16 cellular contexts compared by ENCODE assay signal in the genomic region with DNA sequence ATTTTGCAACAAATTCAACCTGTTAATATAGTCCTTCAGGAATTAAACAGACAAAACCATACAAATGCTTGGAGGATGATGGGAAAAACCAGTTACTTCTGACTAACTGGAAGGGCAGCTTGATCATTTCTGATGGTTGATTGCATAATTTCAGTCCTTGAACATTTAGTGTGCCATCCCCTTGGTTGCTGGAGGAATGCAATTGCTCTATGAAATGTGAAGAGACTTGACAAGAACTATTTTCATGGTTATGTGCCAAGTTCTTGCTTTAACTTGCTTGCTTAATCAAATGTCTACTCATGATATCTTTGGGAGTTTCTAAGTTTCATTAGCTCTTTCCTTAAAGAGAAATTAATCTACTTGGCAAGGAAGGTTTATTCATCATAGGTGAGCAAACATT. TPM values are rescaled to one million over a fixed set of nuclear protein-coding genes. Genes with fewer than 3 reads are reported as not detected.
A peak's percentile ranks its signal among the peaks of the same experiment; 100 is the strongest.
DNase-seq lines count a peak whose midpoint lies in the region; ATAC-seq, FAIRE-seq and TF ChIP-seq lines count a peak whose summit lies in the region.
"Had no signal": no experiment of that assay in that cellular context is flagged by ENCODE, and none has a peak within 500 bp of the region (broad histone marks: within the 10 kb centered on the region; RNA-seq: fewer than 3 reads in every experiment).

No MANE protein-coding gene starts in this region.

- no peak for TF ChIP-seq POLR2A in HepG2 (IDR thresholded peaks at IDR 0.05; ENCODE audit: insufficient read depth in 1 of 2, low read depth in 2 of 2, low read length in 2 of 2)

- no peak for TF ChIP-seq EP300 in HepG2 (IDR thresholded peaks at IDR 0.05; ENCODE audit: low read depth in 2 of 2, low read length in 2 of 2)
- TF ChIP-seq EP300 in HepG2 (CRISPR knock-in tag; IDR thresholded peaks at IDR 0.05; ENCODE audit: borderline replicate concordance) = no peak

- H3K4me1 Mint-ChIP-seq in CD8-positive, alpha-beta T cell (ENCODE audit: low read depth) = no peaks in the 10 kb centered on the region
- H3K4me1 Mint-ChIP-seq: activated naive CD8-positive, alpha-beta T cell treated with anti-CD3 and anti-CD28 coated beads, Interleukin-2, amount 10 ng/mL, durations not matched to agents 7 days and 5 days; CD14-positive monocyte had no signal

- FAIRE-seq in HepG2 (lab: Jason Lieb, UNC) = no peak

- in situ Hi-C loops in HepG2 (cut with HindIII; ENCODE audit: extremely low pct_ligation_motif_present, low pct_unique_long_range_greater_than_20kb) = loop anchor here (25.0 kb wide), 2 partner anchors 668 to 1457 kb away; no protein-coding TSS in a partner anchor

- CTCF ChIA-PET in HepG2 (lab: Yijun Ruan, JAX; ENCODE audit: low intra/inter-chr PET ratio, low total read pairs) = no interaction called here
- CTCF ChIA-PET in CD8-positive, alpha-beta T cell (lab: Charles Lee) = interaction anchor here (2.2 to 2.3 kb wide), 2 partner anchors 10 to 102 kb away, joined by 8 to 12 read pairs; no protein-coding TSS in a partner anchor

- H3K4me3 ChIP-seq in epithelial cell of proximal tubule (ENCODE audit: low read depth, low read length) = no peak overlapping the region
- no peak overlapping the region for H3K4me3 ChIP-seq in HepG2 (replicated peaks in 1 of 3; ENCODE audit: insufficient read depth in 1 of 3, low read depth in 2 of 3, low read length in 3 of 3)
- H3K4me3 ChIP-seq in CD8-positive, alpha-beta T cell (ENCODE audit: low read depth, low read length) = no peak overlapping the region
- H3K4me3 ChIP-seq: gastrocnemius medialis, transverse colon had no signal

- H3K27me3 ChIP-seq in HepG2 (ENCODE audit: control insufficient read depth in 1 of 2, insufficient read depth in 2 of 2, low read length in 2 of 2) = peaks cover 0 to 3% of the 10 kb centered on the region in 2 experiments; a peak in 1 of 5 replicates
- no peaks in the 10 kb centered on the region for H3K27me3 ChIP-seq in CD8-positive, alpha-beta T cell (ENCODE audit: insufficient read depth, low read length)
- H3K27me3 ChIP-seq: gastrocnemius medialis, transverse colon had no signal

- no peak overlapping the region for H3K27ac ChIP-seq in HepG2 (ENCODE audit: extremely low read length, insufficient read depth, low read length)
- no peak overlapping the region for H3K27ac ChIP-seq in CD8-positive, alpha-beta T cell (ENCODE audit: low read depth, low read length)
- H3K27ac ChIP-seq: gastrocnemius medialis, transverse colon had no signal

- H2AFZ ChIP-seq in HepG2 (ENCODE audit: low read length) = no peak overlapping the region

- no peak overlapping the region for H3K9ac ChIP-seq in HepG2 (ENCODE audit: insufficient read depth, low read depth, low read length)

- H3K79me2 ChIP-seq in HepG2 (ENCODE audit: insufficient read depth, low read length) = no peaks in the 10 kb centered on the region

- no peaks in the 10 kb centered on the region for H3K9me3 ChIP-seq in HepG2 (ENCODE audit: low read length)
- no peaks in the 10 kb centered on the region for H3K9me3 ChIP-seq in CD8-positive, alpha-beta T cell (ENCODE audit: low read length)
- H3K9me3 ChIP-seq: gastrocnemius medialis, transverse colon had no signal

- H3K4me3 Mint-ChIP-seq in CD8-positive, alpha-beta T cell = no peak overlapping the region
- H3K4me3 Mint-ChIP-seq: activated naive CD8-positive, alpha-beta T cell treated with anti-CD3 and anti-CD28 coated beads, Interleukin-2, amount 10 ng/mL, durations not matched to agents 7 days and 5 days; CD14-positive monocyte had no signal

- peaks cover 10% of the 10 kb centered on the region for H3K27me3 Mint-ChIP-seq in CD8-positive, alpha-beta T cell (ENCODE audit: low read depth)

- H3K36me3 ChIP-seq in HepG2 (replicated peaks in 1 of 2; ENCODE audit: control insufficient read depth in 1 of 2, insufficient read depth in 2 of 2, low read length in 2 of 2) = no peaks in the 10 kb centered on the region
- H3K36me3 ChIP-seq in CD8-positive, alpha-beta T cell (ENCODE audit: insufficient read depth, low read length) = no peaks in the 10 kb centered on the region
- H3K36me3 ChIP-seq: gastrocnemius medialis, transverse colon had no signal

- no peaks in the 10 kb centered on the region for H3K9me3 Mint-ChIP-seq in CD8-positive, alpha-beta T cell
- H3K9me3 Mint-ChIP-seq: activated naive CD8-positive, alpha-beta T cell treated with anti-CD3 and anti-CD28 coated beads, Interleukin-2, amount 10 ng/mL, durations not matched to agents 7 days and 5 days had no signal

- BruUV-seq in HepG2 (replicated peaks; lab: Mats Ljungman, UMichigan) = no TSS peak

- H3K27ac Mint-ChIP-seq in CD8-positive, alpha-beta T cell = no peak overlapping the region
- H3K27ac Mint-ChIP-seq: activated naive CD8-positive, alpha-beta T cell treated with anti-CD3 and anti-CD28 coated beads, Interleukin-2, amount 10 ng/mL, durations not matched to agents 7 days and 5 days; CD14-positive monocyte had no signal

- intact Hi-C loops in HepG2 (cut with micrococcal nuclease; ENCODE audit: unreplicated experiment) = no loop called here
- intact Hi-C loops in CD8-positive, alpha-beta T cell (cut with DNase I, micrococcal nuclease) = no loop called here

- TF ChIP-seq RAD21 in HepG2 (CRISPR knock-in tag; IDR thresholded peaks at IDR 0.05) = no peak

- ATAC-seq in omental fat pad (ENCODE audit: low FRiP score) (peak; percentile 80), HepG2 (no peak)
- no peak for ATAC-seq in activated CD4-positive, CD25-positive, alpha-beta regulatory T cell treated with anti-CD3 and anti-CD28 coated beads, Interleukin-2, amount 50 U/mL, for 24 hours
- no peak for ATAC-seq in CD8-positive, alpha-beta T cell
- ATAC-seq: gastrocnemius medialis had no signal

- H4K20me1 ChIP-seq in HepG2 (ENCODE audit: insufficient read depth, low read length) = no peaks in the 10 kb centered on the region

- H3K4me2 ChIP-seq in HepG2 (ENCODE audit: low read depth, low read length) = no peak overlapping the region

- DNase-seq in AG20443 (ENCODE audit: low spot score) = peak; percentile 67
- DNase-seq in RPMI7951 (ENCODE audit: low read depth) = peak; percentile 54
- peak; percentile 27 for DNase-seq in epithelial cell of proximal tubule (ENCODE audit: low read depth)
- no peak for DNase-seq in omental fat pad (ENCODE audit: low spot score)
- DNase-seq in NCI-H2171 treated with DMSO at 0.1 percent for 48 hours (lab: John Stamatoyannopoulos, UW) = no peak
- DNase-seq in HepG2 (ENCODE audit: low spot score) = no peak
- DNase-seq in CD8-positive, alpha-beta T cell = no peak
- DNase-seq: activated CD4-positive, CD25-positive, alpha-beta regulatory T cell; activated CD8-positive, alpha-beta memory T cell treated with anti-CD3 and anti-CD28 coated beads, Interleukin-2, amount 50 U/mL, for 48 hours; activated naive CD8-positive, alpha-beta T cell treated with anti-CD3 and anti-CD28 coated beads, Interleukin-2, amount 10 ng/mL, durations not matched to agents 7 days and 5 days; cortex of kidney; gastrocnemius medialis; stimulated activated CD8-positive, alpha-beta memory T cell treated with anti-CD3 and anti-CD28 coated beads, Interleukin-4, amount 100 ng/mL, for 48 hours; transverse colon had no signal

- POLR2A ChIA-PET in HepG2 (lab: Yijun Ruan, JAX) = no interaction called here
- POLR2A ChIA-PET in CD8-positive, alpha-beta T cell (lab: Charles Lee) = no interaction called here

- TF ChIP-seq CTCF in epithelial cell of proximal tubule (conservative IDR thresholded peaks at IDR 0.05; ENCODE audit: low read depth, low read length) (no peak), omental fat pad (IDR thresholded peaks at IDR 0.05) (no peak), HepG2 (CRISPR knock-in tag; IDR thresholded peaks at IDR 0.05) (no peak)
- TF ChIP-seq CTCF in CD8-positive, alpha-beta T cell (IDR thresholded peaks at IDR 0.05) = no peak

- no peaks in the 10 kb centered on the region for H3K36me3 Mint-ChIP-seq in CD8-positive, alpha-beta T cell
- H3K36me3 Mint-ChIP-seq: activated naive CD8-positive, alpha-beta T cell treated with anti-CD3 and anti-CD28 coated beads, Interleukin-2, amount 10 ng/mL, durations not matched to agents 7 days and 5 days; CD14-positive monocyte had no signal

- peaks cover 14% of the 10 kb centered on the region for H3K4me1 ChIP-seq in HepG2 (ENCODE audit: insufficient read depth, low read length)
- no peaks in the 10 kb centered on the region for H3K4me1 ChIP-seq in CD8-positive, alpha-beta T cell (ENCODE audit: insufficient read depth, low read length)
- H3K4me1 ChIP-seq: gastrocnemius medialis had no signal

TF ChIP-seq in HepG2, 621 proteins besides CTCF, POLR2A, EP300 and RAD21:
- no peak for TF ChIP-seq TARDBP (CRISPR knock-in tag; IDR thresholded peaks at IDR 0.05)
- no peak for TF ChIP-seq MIER3 (CRISPR knock-in tag; IDR thresholded peaks at IDR 0.05; ENCODE audit: borderline replicate concordance)
- no peak for TF ChIP-seq RFX3 (CRISPR knock-in tag; IDR thresholded peaks at IDR 0.05)
- TF ChIP-seq ZNF263 (CRISPR knock-in tag; IDR thresholded peaks at IDR 0.05) = no peak

RNA-seq across cellular contexts. Expression of gene ANKEF1, which starts 45.2 kb away (rescaled TPM):
- 9.7 and 11.4 TPM in 2 replicates for total RNA-seq in RPMI7951 (2014; rRNA removed; shearing (Covaris generic))
- total RNA-seq in epithelial cell of proximal tubule (3.6 and 4.0 TPM in 2 replicates), omental fat pad (1 to 10 TPM; 2.4 to 6.5 (median 4.4) TPM), HepG2 (2016; rRNA removed; fragmentation: Illumina TruSeq; extraction: Trizol) (8.6 and 11.8 TPM in 2 replicates)
- 2.0 and 2.4 TPM in 2 replicates for total RNA-seq in HepG2 (2016; cell fraction: cytosol; rRNA removed; fragmentation: Illumina TruSeq; extraction: Trizol; ENCODE audit: low read depth)
- total RNA-seq in HepG2 (2016; cell fraction: insoluble cytoplasmic fraction; rRNA removed; fragmentation: Illumina TruSeq; extraction: Trizol) = 9.2 and 10.5 TPM in 2 replicates
- total RNA-seq in HepG2 (2016; cell fraction: membrane; rRNA removed; fragmentation: Illumina TruSeq; extraction: Trizol) = 5.8 and 6.0 TPM in 2 replicates
- 6.2 and 6.9 TPM in 2 replicates for total RNA-seq in HepG2 (2016; cell fraction: nucleus; rRNA removed; fragmentation: Illumina TruSeq; extraction: Trizol)
- polyA plus RNA-seq in HepG2 (2011; rRNA removed) = 3.0 and 3.1 TPM in 2 replicates
- 1.6 and 2.6 TPM in 2 replicates for polyA plus RNA-seq in HepG2 (2011; cell fraction: cytosol; rRNA removed)
- 1.8 and 2.0 TPM in 2 replicates for polyA plus RNA-seq in HepG2 (2011; cell fraction: nucleus; rRNA removed)
- polyA plus RNA-seq in HepG2 (2012) = 4.1 and 4.7 TPM in 2 replicates
- 1.0 and 1.3 TPM in 2 replicates for polyA plus RNA-seq in HepG2 (2016; cell fraction: cytosol; fragmentation: Illumina TruSeq; extraction: Trizol; ENCODE audit: low read depth)
- polyA plus RNA-seq in HepG2 (2016; cell fraction: insoluble cytoplasmic fraction; fragmentation: Illumina TruSeq; extraction: Trizol; ENCODE audit: low read depth) = 8.5 and 8.6 TPM in 2 replicates
- 2.5 and 2.8 TPM in 2 replicates for polyA plus RNA-seq in HepG2 (2016; cell fraction: membrane; fragmentation: Illumina TruSeq; extraction: Trizol; ENCODE audit: low read depth)
- polyA plus RNA-seq in HepG2 (2016; cell fraction: nucleus; fragmentation: Illumina TruSeq; extraction: Trizol; ENCODE audit: insufficient read depth, low read depth) = 5.3 and 5.7 TPM in 2 replicates
- 4.2 and 5.4 TPM in 2 replicates for polyA minus RNA-seq in HepG2 (2011; rRNA and poly(A)+ RNA removed; ENCODE audit: low replicate concordance)
- 4.5 and 5.0 TPM in 2 replicates for polyA minus RNA-seq in HepG2 (2011; cell fraction: cytosol; rRNA and poly(A)+ RNA removed)
- polyA minus RNA-seq in HepG2 (2011; cell fraction: nucleus; rRNA and poly(A)+ RNA removed) = 9.0 and 10.7 TPM in 2 replicates
- under 1 TPM; 0.52 to 0.58 TPM for total RNA-seq in CD8-positive, alpha-beta T cell

Comparison
In these comparisons a context has a peak if more than half of its experiments do, and no peak if none do; other contexts are left out.
1. DNase-seq: peak in AG20443 (single experiment), RPMI7951 (single experiment) and epithelial cell of proximal tubule (single experiment); none in omental fat pad (single experiment), NCI-H2171 treated with DMSO at 0.1 percent for 48 hours (single experiment), HepG2 (single experiment) and CD8-positive, alpha-beta T cell (0 of 7).